Comparison of ENCODE assay signal across 28 cellular contexts in the genomic region with DNA sequence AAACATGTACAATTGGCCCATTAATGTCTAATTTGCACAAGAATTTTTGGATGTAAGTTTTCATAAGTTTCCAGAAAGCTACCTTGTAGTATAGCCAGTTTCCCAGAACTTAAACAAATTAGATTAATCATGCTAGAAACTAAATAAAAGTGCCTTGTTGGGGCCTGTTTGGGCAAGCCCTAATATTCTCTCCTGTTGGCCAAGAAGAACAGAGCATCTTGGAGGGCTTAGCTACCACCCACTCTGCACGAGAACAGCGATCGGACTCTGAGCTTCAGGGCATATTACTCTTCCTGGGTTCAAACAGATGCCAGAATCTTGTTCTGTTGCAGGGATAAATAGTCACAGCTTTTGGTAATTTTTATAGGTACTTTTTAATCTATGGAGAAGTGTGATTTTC.
"Had no signal": no experiment of that assay in that cellular context is flagged by ENCODE, and none has a peak within 500 bp of the region (broad histone marks: within the 10 kb centered on the region; RNA-seq: fewer than 3 reads in every experiment).

No MANE protein-coding gene starts in this region.

- H2AFZ ChIP-seq: neural progenitor cell had no signal

- H3K36me3 ChIP-seq: left lung, lower lobe of right lung, neural progenitor cell, neutrophil, ovary, right atrium auricular region, right lobe of liver, transverse colon, upper lobe of left lung, vagina had no signal

- ATAC-seq: left colon; left lung; lower lobe of right lung; natural killer cell treated with Interleukin-12 subunit alpha and Interleukin-12 subunit beta and Interleukin-15 and Interleukin-18, amount 100 ng/mL, for 72 hours; right lobe of liver; stimulated activated memory B cell treated with anti-CD40 and anti-IgM and Interleukin-4, amounts not matched to agents 10 μg/mL and 1 μg/mL and 100 μg/mL, for 72 hours; stimulated activated naive CD8-positive, alpha-beta T cell treated with anti-CD3 and anti-CD28 coated beads, Interleukin-15, amount 100 ng/mL, for 72 hours had no signal

- H3K4me1 ChIP-seq: left lung, lower lobe of right lung, right atrium auricular region, transverse colon, upper lobe of left lung, vagina had no signal

- H3K27me3 Mint-ChIP-seq: stimulated activated memory B cell treated with anti-CD40 and anti-IgM and Interleukin-4, amounts not matched to agents 10 μg/mL and 1 μg/mL and 100 μg/mL, for 72 hours had no signal

- H3K9me3 ChIP-seq: left lung, lower lobe of right lung, neutrophil, ovary, right atrium auricular region, right lobe of liver, transverse colon, upper lobe of left lung, vagina had no signal

- H3K4me3 Mint-ChIP-seq: mesothelial cell of epicardium; naive B cell; natural killer cell treated with Interleukin-12 subunit alpha and Interleukin-12 subunit beta and Interleukin-15 and Interleukin-18, amount 100 ng/mL, for 72 hours; neural progenitor cell; stimulated activated memory B cell treated with anti-CD40 and anti-IgM and Interleukin-4, amounts not matched to agents 10 μg/mL and 1 μg/mL and 100 μg/mL, for 72 hours; stimulated activated naive CD8-positive, alpha-beta T cell treated with anti-CD3 and anti-CD28 coated beads, Interleukin-15, amount 100 ng/mL, for 72 hours had no signal

- H3K4me2 ChIP-seq: neural progenitor cell, smooth muscle cell had no signal

- H3K9me3 Mint-ChIP-seq: mesothelial cell of epicardium; natural killer cell treated with Interleukin-12 subunit alpha and Interleukin-12 subunit beta and Interleukin-15 and Interleukin-18, amount 100 ng/mL, for 72 hours; neural progenitor cell; stimulated activated memory B cell treated with anti-CD40 and anti-IgM and Interleukin-4, amounts not matched to agents 10 μg/mL and 1 μg/mL and 100 μg/mL, for 72 hours; stimulated activated naive CD8-positive, alpha-beta T cell treated with anti-CD3 and anti-CD28 coated beads, Interleukin-15, amount 100 ng/mL, for 72 hours had no signal

- H3K27ac ChIP-seq: left lung, lower lobe of right lung, neural progenitor cell, neutrophil, ovary, right atrium auricular region, right lobe of liver, transverse colon, upper lobe of left lung, vagina had no signal

- H3K27me3 ChIP-seq: neural progenitor cell, neutrophil, ovary, right atrium auricular region, right lobe of liver, transverse colon, upper lobe of left lung, vagina had no signal

- H3K9ac ChIP-seq: neural progenitor cell had no signal

- DNase-seq: hippocampal formation; kidney; left colon; left lung; lower lobe of right lung; mesendoderm; naive B cell; occipital lobe; ovary; right lobe of liver; stimulated activated CD4-positive, alpha-beta T cell treated with anti-CD3 and anti-CD28 coated beads, Interleukin-1b, Interleukin-23, amount 100 ng/mL, for 48 hours; stimulated activated CD4-positive, alpha-beta T cell treated with anti-CD3 and anti-CD28 coated beads, Interleukin-2, amount 100 ng/mL, for 48 hours; stimulated activated CD4-positive, alpha-beta T cell treated with anti-CD3 and anti-CD28 coated beads, Interleukin-4, amount 100 ng/mL, for 4 hours; stimulated activated CD8-positive, alpha-beta memory T cell treated with anti-CD3 and anti-CD28 coated beads, Interleukin-4, amount 100 ng/mL, for 48 hours; stimulated activated naive CD4-positive, alpha-beta T cell treated with Interleukin-2 at 50 U/mL for 16 hours; stimulated activated naive CD8-positive, alpha-beta T cell treated with anti-CD3 and anti-CD28 coated beads, Interleukin-15, amount 100 ng/mL, for 72 hours; substantia nigra; transverse colon; upper lobe of left lung had no signal

- H3K36me3 Mint-ChIP-seq: mesothelial cell of epicardium; naive B cell; natural killer cell treated with Interleukin-12 subunit alpha and Interleukin-12 subunit beta and Interleukin-15 and Interleukin-18, amount 100 ng/mL, for 72 hours; neural progenitor cell; stimulated activated memory B cell treated with anti-CD40 and anti-IgM and Interleukin-4, amounts not matched to agents 10 μg/mL and 1 μg/mL and 100 μg/mL, for 72 hours had no signal

- H3K27ac Mint-ChIP-seq: mesothelial cell of epicardium; naive B cell; natural killer cell treated with Interleukin-12 subunit alpha and Interleukin-12 subunit beta and Interleukin-15 and Interleukin-18, amount 100 ng/mL, for 72 hours; neural progenitor cell; progenitor cell of endocrine pancreas; stimulated activated memory B cell treated with anti-CD40 and anti-IgM and Interleukin-4, amounts not matched to agents 10 μg/mL and 1 μg/mL and 100 μg/mL, for 72 hours; stimulated activated naive CD8-positive, alpha-beta T cell treated with anti-CD3 and anti-CD28 coated beads, Interleukin-15, amount 100 ng/mL, for 72 hours had no signal

- H3K4me3 ChIP-seq: left lung, lower lobe of right lung, neural progenitor cell, ovary, right atrium auricular region, right lobe of liver, smooth muscle cell, transverse colon, upper lobe of left lung, vagina had no signal

- H3K4me1 Mint-ChIP-seq: naive B cell; stimulated activated memory B cell treated with anti-CD40 and anti-IgM and Interleukin-4, amounts not matched to agents 10 μg/mL and 1 μg/mL and 100 μg/mL, for 72 hours; stimulated activated naive CD8-positive, alpha-beta T cell treated with anti-CD3 and anti-CD28 coated beads, Interleukin-15, amount 100 ng/mL, for 72 hours had no signal
